Comparison of ENCODE assay signal across 22 cellular contexts in the genomic region with DNA sequence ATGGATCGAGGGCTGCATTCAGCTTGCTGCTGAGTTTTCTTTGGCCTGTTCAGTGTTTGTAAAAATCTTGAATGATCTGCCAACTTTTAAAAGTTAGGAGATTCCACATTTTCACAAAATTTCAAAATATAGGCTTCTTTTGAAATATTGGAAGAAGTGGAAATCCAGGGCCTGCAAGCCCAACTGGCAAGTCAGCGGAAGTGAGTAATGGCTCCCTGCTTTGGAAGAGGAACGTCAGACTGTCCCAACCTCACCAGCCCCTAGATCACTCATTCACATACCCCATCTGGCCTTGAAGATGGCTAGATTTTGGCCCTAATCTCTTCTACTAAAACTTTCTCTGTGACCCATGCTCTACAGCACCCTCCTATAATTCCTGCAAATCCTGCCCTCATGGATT.
"Had no signal": no experiment of that assay in that cellular context is flagged by ENCODE, and none has a peak within 500 bp of the region (broad histone marks: within the 10 kb centered on the region; RNA-seq: fewer than 3 reads in every experiment).

No MANE protein-coding gene starts in this region.

- H3K4me1 ChIP-seq: foreskin keratinocyte had no signal

- ATAC-seq: effector memory CD8-positive, alpha-beta T cell; foreskin keratinocyte; heart right ventricle; naive thymus-derived CD8-positive, alpha-beta T cell; right cardiac atrium had no signal

- H3K36me3 ChIP-seq: brain microvascular endothelial cell, thoracic aorta had no signal

- H3K4me3 Mint-ChIP-seq: activated naive CD4-positive, alpha-beta T cell treated with anti-CD3 and anti-CD28 coated beads for 36 hours; activated naive CD8-positive, alpha-beta T cell treated with anti-CD3 and anti-CD28 coated beads for 36 hours; activated T-helper 1 cell treated with anti-CD3 and anti-CD28 coated beads, Interleukin-12 subunit alpha, Interleukin-12 subunit beta, Interleukin-2, Interleukin-4 antibody, amounts not matched to agents 30 ng/mL and 10 ng/mL and 1 ng/mL, durations not matched to agents 14 hours and 24 hours and 36 hours; effector memory CD8-positive, alpha-beta T cell; memory B cell; naive thymus-derived CD8-positive, alpha-beta T cell had no signal

- H3K9me3 ChIP-seq: heart right ventricle, thoracic aorta had no signal

- H3K9me3 Mint-ChIP-seq: activated naive CD4-positive, alpha-beta T cell treated with anti-CD3 and anti-CD28 coated beads for 36 hours; activated naive CD8-positive, alpha-beta T cell treated with anti-CD3 and anti-CD28 coated beads for 36 hours; activated T-helper 1 cell treated with anti-CD3 and anti-CD28 coated beads, Interleukin-12 subunit alpha, Interleukin-12 subunit beta, Interleukin-2, Interleukin-4 antibody, amounts not matched to agents 30 ng/mL and 10 ng/mL and 1 ng/mL, durations not matched to agents 14 hours and 24 hours and 36 hours; effector memory CD8-positive, alpha-beta T cell; memory B cell; naive thymus-derived CD8-positive, alpha-beta T cell had no signal

- H3K27ac ChIP-seq: brain microvascular endothelial cell, foreskin keratinocyte, thoracic aorta had no signal

- H3K27me3 Mint-ChIP-seq: activated naive CD8-positive, alpha-beta T cell treated with anti-CD3 and anti-CD28 coated beads for 36 hours; effector memory CD8-positive, alpha-beta T cell; memory B cell; naive thymus-derived CD8-positive, alpha-beta T cell had no signal

- H3K27ac Mint-ChIP-seq: activated naive CD4-positive, alpha-beta T cell treated with anti-CD3 and anti-CD28 coated beads for 36 hours; activated naive CD8-positive, alpha-beta T cell treated with anti-CD3 and anti-CD28 coated beads for 36 hours; activated T-helper 1 cell treated with anti-CD3 and anti-CD28 coated beads, Interleukin-12 subunit alpha, Interleukin-12 subunit beta, Interleukin-2, Interleukin-4 antibody, amounts not matched to agents 30 ng/mL and 10 ng/mL and 1 ng/mL, durations not matched to agents 14 hours and 24 hours and 36 hours; effector memory CD8-positive, alpha-beta T cell; naive thymus-derived CD8-positive, alpha-beta T cell had no signal

- H3K27me3 ChIP-seq: brain microvascular endothelial cell, foreskin keratinocyte, heart right ventricle had no signal

- H3K4me3 ChIP-seq: heart right ventricle, thoracic aorta had no signal

- DNase-seq: activated CD4-positive, alpha-beta T cell treated with anti-CD3 and anti-CD28 coated beads for 4 hours; activated CD4-positive, alpha-beta T cell treated with anti-CD3 and anti-CD28 coated beads, Interleukin-2, amount 50 U/mL, for 4 hours; activated effector memory CD4-positive, alpha-beta T cell treated with anti-CD3 and anti-CD28 coated beads, Interleukin-2, amount 50 U/mL, for 16 hours; activated naive CD4-positive, alpha-beta T cell treated with anti-CD3 and anti-CD28 coated beads for 36 hours; activated naive CD8-positive, alpha-beta T cell treated with anti-CD3 and anti-CD28 coated beads for 36 hours; brain microvascular endothelial cell; cortex of kidney; effector memory CD8-positive, alpha-beta T cell; erythroblast; foreskin keratinocyte; heart right ventricle; naive thymus-derived CD8-positive, alpha-beta T cell; posterior cingulate gyrus; right cardiac atrium; stimulated activated CD4-positive, alpha-beta T cell treated with anti-CD3 and anti-CD28 coated beads, Interleukin-15, amount 100 ng/mL, for 24 hours; stimulated activated CD4-positive, alpha-beta T cell treated with anti-CD3 and anti-CD28 coated beads, Interleukin-2, amount 100 ng/mL, for 24 hours; stimulated activated naive CD4-positive, alpha-beta T cell; T-helper 2 cell; trophoblast cell had no signal
